In the genomic region with DNA sequence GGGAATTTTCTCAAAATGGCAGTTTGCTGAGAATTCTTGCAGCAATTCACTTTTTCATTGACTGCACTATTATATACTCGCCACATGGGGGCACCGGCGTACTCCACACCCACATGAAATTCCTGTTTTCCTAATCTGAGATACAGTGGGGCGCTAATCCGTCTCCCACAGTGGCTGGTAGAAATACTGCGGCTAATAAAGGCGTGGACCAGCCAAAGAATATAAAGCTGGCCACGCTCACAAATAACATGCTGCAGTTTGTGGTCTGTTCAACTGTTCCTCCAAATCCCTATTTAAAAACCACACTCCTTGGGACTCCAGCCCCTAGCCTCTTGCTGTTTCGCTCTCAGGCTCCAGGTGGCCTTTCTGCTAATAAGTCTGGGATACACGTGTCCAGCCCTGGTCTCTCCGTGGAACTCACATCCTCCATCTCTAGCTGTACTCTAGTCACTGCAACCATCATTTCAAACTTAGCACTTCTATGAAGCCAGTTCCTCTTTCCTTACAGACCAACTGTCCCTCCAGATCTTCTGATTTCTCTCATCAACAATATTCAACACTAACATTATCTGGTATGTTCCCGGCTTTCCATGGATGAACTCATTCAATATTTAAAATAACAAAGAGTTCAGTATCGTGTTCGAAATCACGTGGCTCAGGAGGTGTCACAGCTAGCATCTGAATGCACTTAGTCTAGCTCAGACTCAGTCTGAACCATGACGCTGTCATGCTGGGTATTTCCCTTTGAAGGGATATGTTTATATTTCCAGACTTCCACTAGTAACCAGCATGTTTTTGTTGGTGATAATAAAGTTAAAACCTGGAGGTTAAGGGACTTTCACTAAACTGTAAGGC, we compare ENCODE assay signal across 8 cellular contexts.
DNase-seq lines count a peak whose midpoint lies in the region; ATAC-seq and TF ChIP-seq lines count a peak whose summit lies in the region.

No MANE protein-coding gene starts in this region.

- peak; percentile 76 for DNase-seq in AG10803 (ENCODE audit: low read depth)
- peak; percentile 62 for DNase-seq in NCI-H446 treated with DMSO at 0.1 percent for 48 hours (lab: John Stamatoyannopoulos, UW)
- DNase-seq in activated CD4-positive, alpha-beta T cell treated with anti-CD3 and anti-CD28 coated beads, Interleukin-2, amount 50 U/mL, for 48 hours, result peak; percentile 14 to 29
- DNase-seq in foreskin fibroblast, result peak; percentile 62 to 87
- peak in 47 of 56 donors; percentile 2 to 78 (median 27) for DNase-seq in nucleus accumbens (lab: John Stamatoyannopoulos, UW)
- no peak for DNase-seq in GOT3 (lab: John Stamatoyannopoulos, UW)

- TF ChIP-seq CTCF in AG10803 (conservative IDR thresholded peaks at IDR 0.05; ENCODE audit: low read length) (peak; percentile 81), GM12873 (IDR thresholded peaks at IDR 0.05; ENCODE audit: insufficient read depth, low read depth, low read length, missing control alignments) (peak; percentile 81), foreskin fibroblast (IDR thresholded peaks at IDR 0.05; ENCODE audit: low read depth, low read length) (peak; percentile 83)

- H3K4me3 ChIP-seq in AG10803 (ENCODE audit: low read length) (peak overlapping the region; percentile 40), foreskin fibroblast (ENCODE audit: low read depth in 1 of 2, low read length in 2 of 2) (peak overlapping the region; percentile 24 to 43)

- ATAC-seq in HG03280 (IDR thresholded peaks at IDR 0.05; ENCODE audit: unreplicated experiment), result peak; percentile 55
